11 cellular contexts compared by ENCODE assay signal in the genomic region with DNA sequence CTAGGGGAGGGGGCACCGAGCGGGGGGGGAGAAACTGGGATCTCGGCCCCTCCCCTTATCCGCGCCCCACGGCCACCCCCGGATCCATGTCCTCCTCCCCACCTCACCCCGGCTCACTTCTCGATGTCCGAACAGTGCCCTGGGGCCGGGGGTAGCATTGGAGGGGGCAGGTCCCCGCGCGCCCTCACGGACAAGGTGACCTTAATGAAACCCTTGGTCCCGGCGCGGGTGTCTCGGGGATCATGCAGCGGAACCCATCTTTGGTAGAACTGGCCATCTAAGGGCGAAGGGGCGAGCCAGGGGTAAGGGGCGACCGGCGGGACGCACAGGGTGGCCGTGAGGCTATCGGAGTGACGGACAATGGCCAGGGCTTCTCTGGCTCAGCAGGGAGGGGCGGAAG. TPM values are rescaled to one million over a fixed set of nuclear protein-coding genes. Genes with fewer than 3 reads are reported as not detected.
DNase-seq lines count a peak whose midpoint lies in the region; ATAC-seq and TF ChIP-seq lines count a peak whose summit lies in the region.
"Had no signal": no experiment of that assay in that cellular context is flagged by ENCODE, and none has a peak within 500 bp of the region (broad histone marks: within the 10 kb centered on the region; RNA-seq: fewer than 3 reads in every experiment).

No MANE protein-coding gene starts in this region.

- intact Hi-C loops in IMR-90 (cut with micrococcal nuclease) = no loop called here

- no peak overlapping the region for H2BK12ac ChIP-seq in neuronal stem cell (ENCODE audit: low read length)

- H2AFZ ChIP-seq in IMR-90 (replicated peaks; ENCODE audit: low read length, poor library complexity) = peak overlapping the region; percentile 88
- H2AFZ ChIP-seq in neuronal stem cell (ENCODE audit: low read length) = peak overlapping the region; percentile 94

- H3K4me3 ChIP-seq in AG04450 (ENCODE audit: low read depth, low read length) (peak overlapping the region; percentile 53; the same call in 1 of the 2 replicates), IMR-90 (ENCODE audit: insufficient read depth, low read depth, low read length) (no peak overlapping the region), epithelial cell of proximal tubule (ENCODE audit: low read depth, low read length) (peak overlapping the region; percentile 41), neuronal stem cell (ENCODE audit: low read length in 2 of 2) (peak overlapping the region; percentile 34 to 78)

- H3K9me1 ChIP-seq in IMR-90 (ENCODE audit: insufficient read depth, low read length) = no peaks in the 10 kb centered on the region

- H3K9me3 ChIP-seq in AG04450 (ENCODE audit: control insufficient read depth, insufficient read depth, low read length) = peaks cover 3% of the 10 kb centered on the region; the same call in 1 of the 2 replicates
- no peaks in the 10 kb centered on the region for H3K9me3 ChIP-seq in IMR-90 (ENCODE audit: control insufficient read depth, insufficient read depth, low read length)
- peaks cover 0 to 5% of the 10 kb centered on the region in 2 donors for H3K9me3 ChIP-seq in neuronal stem cell (replicated peaks in 1 of 2; ENCODE audit: control insufficient read depth in 2 of 2, insufficient read depth in 1 of 2, low read depth in 1 of 2, low read length in 2 of 2)

- POLR2A ChIA-PET in AG04450 (lab: Yijun Ruan, JAX) = interaction anchor here (1.0 kb wide), 1 partner anchor 14 kb away, joined by 3 read pairs; no protein-coding TSS in a partner anchor
- POLR2A ChIA-PET in IMR-90 (lab: Charles Lee; ENCODE audit: unreplicated experiment) = no interaction called here

- no peak for DNase-seq in AG04450 (ENCODE audit: low read depth, low spot score)
- no peak for DNase-seq in IMR-90
- DNase-seq in epithelial cell of proximal tubule (ENCODE audit: low read depth) = no peak
- DNase-seq in neuronal stem cell (ENCODE audit: low spot score) = no peak
- no peak for DNase-seq in caudate nucleus (lab: John Stamatoyannopoulos, UW)
- DNase-seq in NCI-H1092 (lab: John Stamatoyannopoulos, UW) = no peak
- no peak for DNase-seq in NCI-H1092 treated with DMSO at 0.1 percent for 48 hours (lab: John Stamatoyannopoulos, UW)
- DNase-seq: DND-41, NCI-H446 treated with DMSO at 0.1 percent for 48 hours had no signal

- dilution Hi-C loops in IMR-90 (cut with HindIII; ENCODE audit: low sequenced_read_pairs, unreplicated experiment) = no loop called here

- H2BK20ac ChIP-seq in IMR-90 (ENCODE audit: low read depth, low read length) = no peak overlapping the region

- no peak for TF ChIP-seq RAD21 in IMR-90 (IDR thresholded peaks at IDR 0.05; ENCODE audit: low read length)

- H3K9ac ChIP-seq in IMR-90 (ENCODE audit: low read depth, low read length) (no peak overlapping the region), neuronal stem cell (ENCODE audit: low read depth, low read length, poor library complexity) (peak overlapping the region; percentile 63)

- H2BK15ac ChIP-seq in IMR-90 (ENCODE audit: low read depth, low read length) (no peak overlapping the region), neuronal stem cell (ENCODE audit: low read length) (no peak overlapping the region)

- H2BK5ac ChIP-seq in IMR-90 (ENCODE audit: low read depth, low read length, poor library complexity, severe bottlenecking) = no peak overlapping the region
- peak overlapping the region; percentile 53 for H2BK5ac ChIP-seq in neuronal stem cell (ENCODE audit: low read length)

- no TSS peak for BruUV-seq in IMR-90 (replicated peaks; lab: Mats Ljungman, UMichigan)

- no peak for TF ChIP-seq POLR2A in IMR-90 (IDR thresholded peaks at IDR 0.05; ENCODE audit: low read depth, low read length)

- H4K5ac ChIP-seq in IMR-90 (ENCODE audit: low read depth, low read length) = no peak overlapping the region

- CTCF ChIA-PET in AG04450 (lab: Charles Lee) = no interaction called here
- CTCF ChIA-PET in IMR-90 (lab: Yijun Ruan, JAX) = no interaction called here

- H3K14ac ChIP-seq in IMR-90 (replicated peaks; ENCODE audit: low read depth, low read length) = no peak overlapping the region
- peak overlapping the region; percentile 89 for H3K14ac ChIP-seq in neuronal stem cell (ENCODE audit: low read length)

- WGBS in IMR-90 (ENCODE audit: extremely low coverage in 2 of 2, insufficient read length in 1 of 2), 2 experiments = 21% methylated on average over 9 of the region's 30 CpGs; no CpG with 5 or more reads in 1 of the 2 experiments
- WGBS in neuronal stem cell (ENCODE audit: extremely low coverage in 2 of 2, insufficient read length in 2 of 2, insufficient replicate concordance in 1 of 2), 2 donors = no CpG with 5 or more reads among the region's 30 CpGs

- no peaks in the 10 kb centered on the region; the same call in 1 of the 2 replicates for H4K20me1 ChIP-seq in IMR-90 (ENCODE audit: insufficient read depth, low read length)

- no peak overlapping the region for H3K56ac ChIP-seq in IMR-90 (ENCODE audit: extremely low read depth, insufficient read depth, low read length)

- ATAC-seq in IMR-90 (ENCODE audit: low read depth) (no peak), GM18909 (IDR thresholded peaks at IDR 0.05; ENCODE audit: poor library complexity, unreplicated experiment) (no peak)

- H2AK9ac ChIP-seq in IMR-90 (replicated peaks; ENCODE audit: low read depth, low read length, poor library complexity) = no peak overlapping the region

- H3K4me1 ChIP-seq in IMR-90 (ENCODE audit: control insufficient read depth, insufficient read depth, low read length) (peaks cover 3% of the 10 kb centered on the region), neuronal stem cell (ENCODE audit: control insufficient read depth in 2 of 2, insufficient read depth in 1 of 2, low read depth in 1 of 2, low read length in 2 of 2) (peaks cover 6 to 10% of the 10 kb centered on the region in 2 donors)

- H3K27me3 ChIP-seq in AG04450 (ENCODE audit: control insufficient read depth, insufficient read depth, low read length) = peaks cover 34% of the 10 kb centered on the region
- H3K27me3 ChIP-seq in IMR-90 (ENCODE audit: control insufficient read depth, insufficient read depth, low read length) = peaks cover 49% of the 10 kb centered on the region
- H3K27me3 ChIP-seq in neuronal stem cell (ENCODE audit: control insufficient read depth in 3 of 3, insufficient read depth in 3 of 3, low read depth in 1 of 3, low read length in 3 of 3) = peaks cover 8 to 81% (median 36%) of the 10 kb centered on the region in 3 experiments

- H3K36me3 ChIP-seq in IMR-90 (ENCODE audit: control insufficient read depth, insufficient read depth, low read length) = no peaks in the 10 kb centered on the region
- H3K36me3 ChIP-seq in neuronal stem cell (replicated peaks in 1 of 2; ENCODE audit: control insufficient read depth in 2 of 2, insufficient read depth in 2 of 2, low read length in 2 of 2) = no peaks in the 10 kb centered on the region

- H2AK5ac ChIP-seq in IMR-90 (ENCODE audit: low read depth, low read length) (no peak overlapping the region), neuronal stem cell (ENCODE audit: low read depth, low read length) (peak overlapping the region; percentile 86)

- TF ChIP-seq CTCF in AG04450 (IDR thresholded peaks at IDR 0.05; ENCODE audit: low read depth, low read length) = no peak
- no peak for TF ChIP-seq CTCF in IMR-90 (conservative IDR thresholded peaks at IDR 0.05; ENCODE audit: low read depth, low read length)
- no peak for TF ChIP-seq CTCF in epithelial cell of proximal tubule (conservative IDR thresholded peaks at IDR 0.05; ENCODE audit: low read depth, low read length)

- H3K4ac ChIP-seq in IMR-90 (ENCODE audit: low read depth, low read length) (no peak overlapping the region), neuronal stem cell (ENCODE audit: low read length) (no peak overlapping the region)

- no peak overlapping the region; the same call in 1 of the 2 replicates for H3K4me2 ChIP-seq in IMR-90 (ENCODE audit: low read depth, low read length)
- peak overlapping the region; percentile 100 for H3K4me2 ChIP-seq in neuronal stem cell (ENCODE audit: insufficient read depth, low read length, poor library complexity, severe bottlenecking)

- no peak overlapping the region for H3K18ac ChIP-seq in IMR-90 (ENCODE audit: low read depth, low read length)
- peak overlapping the region; percentile 99 for H3K18ac ChIP-seq in neuronal stem cell (ENCODE audit: low read length)

- H3K79me1 ChIP-seq in IMR-90 (ENCODE audit: low read depth in 1 of 2, low read length in 2 of 2) = no peaks in the 10 kb centered on the region
- H3K79me1 ChIP-seq in neuronal stem cell (ENCODE audit: low read depth, low read length) = peaks cover 2% of the 10 kb centered on the region

- H4K8ac ChIP-seq in IMR-90 (ENCODE audit: low read depth in 2 of 2, low read length in 2 of 2) = no peak overlapping the region
- H4K8ac ChIP-seq in neuronal stem cell (ENCODE audit: low read depth, low read length) = no peak overlapping the region

- H3K27ac ChIP-seq in AG04450 (ENCODE audit: low read depth, low read length) (no peak overlapping the region), IMR-90 (ENCODE audit: insufficient read depth, low read length) (no peak overlapping the region), neuronal stem cell (replicated peaks; ENCODE audit: low read length) (no peak overlapping the region), caudate nucleus (ENCODE audit: low read depth, low read length) (no peak overlapping the region)
- H3K27ac ChIP-seq: VCaP had no signal

- H4K91ac ChIP-seq in IMR-90 (ENCODE audit: insufficient read depth, low read depth, low read length) (no peak overlapping the region), neuronal stem cell (ENCODE audit: low read depth, low read length, poor library complexity) (no peak overlapping the region)

- in situ Hi-C loops in IMR-90 (cut with MboI; ENCODE audit: low sequenced_read_pairs) = no loop called here

- H2BK120ac ChIP-seq in IMR-90 (ENCODE audit: low read depth, low read length) (no peak overlapping the region), neuronal stem cell (ENCODE audit: low read depth, low read length) (peak overlapping the region; percentile 87)

- H3K23ac ChIP-seq in IMR-90 (ENCODE audit: low read depth, low read length) (no peak overlapping the region), neuronal stem cell (ENCODE audit: low read depth, low read length, poor library complexity) (peak overlapping the region; percentile 91)

TF ChIP-seq in IMR-90, 13 proteins besides CTCF, POLR2A, EP300 and RAD21 (continues in another document):
- TF ChIP-seq BHLHE40 (IDR thresholded peaks at IDR 0.05; ENCODE audit: low read depth, low read length) (no peak), FOS (IDR thresholded peaks at IDR 0.05; ENCODE audit: low read depth, low read length) (no peak), RFX5 (IDR thresholded peaks at IDR 0.05; ENCODE audit: low read depth, low read length) (no peak), CHD1 (IDR thresholded peaks at IDR 0.05; ENCODE audit: low read depth, low read length) (no peak)

RNA-seq across cellular contexts. Expression of a gene that starts 13.6 kb away (rescaled TPM):
- 1.8 and 3.6 TPM in 2 replicates for polyA plus RNA-seq in AG04450 (2011; rRNA removed)
- 2.3 TPM in 2 replicates for polyA minus RNA-seq in AG04450 (2011; rRNA and poly(A)+ RNA removed)
- total RNA-seq in IMR-90 (2012; rRNA removed) = 1.8 and 1.9 TPM in 2 replicates
- 5.5 and 5.8 TPM in 2 replicates for polyA plus RNA-seq in IMR-90 (2012; rRNA removed)
- 4.8 and 7.3 TPM in 2 replicates for polyA plus RNA-seq in IMR-90 (2012; cell fraction: cytosol; rRNA removed)
- polyA plus RNA-seq in IMR-90 (2012; cell fraction: nucleus; rRNA removed; ENCODE audit: low replicate concordance) = 17.5 and 19.5 TPM in 2 replicates
- 3.5 and 15.9 TPM in 2 replicates for total RNA-seq in epithelial cell of proximal tubule
- polyA plus RNA-seq in neuronal stem cell (2013, experiment 1 of 2) = 3.1 TPM
- 3.2 TPM for polyA plus RNA-seq in neuronal stem cell (2013, experiment 2 of 2)
